1 cellular context compared by ENCODE assay signal in genomic region chr3:94083261-94083660, GRCh38.
TF ChIP-seq lines count a peak whose summit lies in the region.

No MANE protein-coding gene starts in this region.

TF ChIP-seq in GM12878, 131 proteins besides CTCF, POLR2A, EP300 and RAD21:
- TF ChIP-seq ZNF687 (IDR thresholded peaks at IDR 0.05) (no peak), USF1 (IDR thresholded peaks at IDR 0.05; ENCODE audit: borderline replicate concordance, extremely low read length, insufficient read depth, low read depth, low read length) (no peak), RUNX3 (IDR thresholded peaks at IDR 0.05; ENCODE audit: low read length) (peak; percentile 57), GATAD2B (conservative IDR thresholded peaks at IDR 0.05; ENCODE audit: low read depth) (no peak), SMAD1 (IDR thresholded peaks at IDR 0.05; ENCODE audit: low read depth, partially characterized antibody) (no peak)
TF ChIP-seq in GM12878: peak in this region for 1.
